In the genomic region with DNA sequence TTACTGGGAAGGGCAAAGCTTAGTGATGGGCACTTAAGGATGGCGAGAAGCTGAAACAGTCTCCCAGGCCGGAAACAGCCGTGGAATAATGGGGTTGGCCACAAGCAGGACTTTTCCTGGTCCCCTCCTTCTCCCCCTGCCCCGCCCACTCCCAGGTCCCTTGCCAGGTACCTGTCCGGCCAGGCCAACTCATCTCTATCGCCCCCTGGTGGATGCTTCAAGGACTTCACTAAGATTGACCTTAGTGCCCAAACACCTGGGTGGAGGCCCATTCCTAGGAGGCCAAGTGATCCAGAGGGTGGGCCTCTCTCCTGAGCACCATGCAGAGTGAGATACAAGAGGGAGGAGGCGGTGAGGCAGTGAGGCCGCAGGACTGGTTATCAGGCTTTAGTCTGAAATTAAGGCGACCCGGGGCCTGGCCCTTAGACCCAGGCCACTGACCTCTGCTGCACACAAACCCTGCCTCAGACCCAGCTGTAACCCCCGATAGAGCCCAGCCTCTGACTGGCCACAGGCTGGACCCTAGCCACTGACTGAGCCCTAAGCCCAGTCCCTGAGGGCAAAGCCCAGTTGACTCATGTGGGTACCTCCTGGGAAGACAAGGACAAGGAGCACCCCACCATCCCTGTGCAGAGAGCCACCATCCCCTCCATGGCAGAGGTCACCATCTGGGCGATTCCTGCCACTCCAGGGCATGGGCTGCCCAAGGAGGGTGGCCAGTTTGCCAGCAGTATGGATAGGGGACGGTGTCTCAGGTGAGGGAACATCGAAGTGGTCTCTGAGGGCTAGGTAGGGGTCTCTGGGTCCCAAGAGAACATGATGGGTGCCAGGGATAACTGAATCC, we compare ENCODE assay signal across 8 cellular contexts. TPM values are rescaled to one million over a fixed set of nuclear protein-coding genes. Genes with fewer than 3 reads are reported as not detected.
DNase-seq lines count a peak whose midpoint lies in the region; ATAC-seq, FAIRE-seq and TF ChIP-seq lines count a peak whose summit lies in the region.

No MANE protein-coding gene starts in this region.

- no peaks in the 10 kb centered on the region for H3K36me3 ChIP-seq in WERI-Rb-1
- no peaks in the 10 kb centered on the region for H3K36me3 ChIP-seq in bronchial epithelial cell (ENCODE audit: control insufficient read depth, insufficient read depth, low read length)
- H3K36me3 ChIP-seq in right lobe of liver = no peaks in the 10 kb centered on the region

- no peaks in the 10 kb centered on the region for H3K9me3 ChIP-seq in WERI-Rb-1 (ENCODE audit: severe bottlenecking)
- H3K9me3 ChIP-seq in right lobe of liver = no peaks in the 10 kb centered on the region

- H3K4me1 ChIP-seq in right lobe of liver = peaks cover 0 to 15% (median 7%) of the 10 kb centered on the region in 4 donors

- TF ChIP-seq POLR2A in right lobe of liver (IDR thresholded peaks at IDR 0.05) = no peak

- peak; percentile 73 for TF ChIP-seq CTCF in GM10266 (IDR thresholded peaks at IDR 0.05; ENCODE audit: control insufficient read depth, insufficient read depth, low read depth, missing control alignments)
- peak; percentile 80 for TF ChIP-seq CTCF in WERI-Rb-1 (IDR thresholded peaks at IDR 0.05; ENCODE audit: low read depth, low read length)
- peak; percentile 80 for TF ChIP-seq CTCF in bronchial epithelial cell (IDR thresholded peaks at IDR 0.05; ENCODE audit: insufficient read depth, low read length, severe bottlenecking)
- TF ChIP-seq CTCF in right lobe of liver (IDR thresholded peaks at IDR 0.05) = peak; percentile 65 to 80 (median 78)

- no peak overlapping the region for H3K4me3 ChIP-seq in WERI-Rb-1 (ENCODE audit: low read depth, low read length)
- H3K4me3 ChIP-seq in bronchial epithelial cell (ENCODE audit: low read depth, low read length) = no peak overlapping the region
- no peak overlapping the region for H3K4me3 ChIP-seq in right lobe of liver

- peak; percentile 77 for ATAC-seq in HG03354 (IDR thresholded peaks at IDR 0.05; ENCODE audit: poor library complexity, severe bottlenecking, unreplicated experiment)
- ATAC-seq in right lobe of liver = peak; percentile 34 to 62 (median 60)
- no peak for ATAC-seq in GM18519 (IDR thresholded peaks at IDR 0.05; ENCODE audit: low FRiP score, unreplicated experiment)

- no peak for FAIRE-seq in bronchial epithelial cell (lab: Jason Lieb, UNC)

- H3K27ac ChIP-seq in WERI-Rb-1 (no peak overlapping the region), right lobe of liver (no peak overlapping the region)

- intact Hi-C loops in right lobe of liver (cut with DNase I) = loop anchor here in 1 of 2 donors (10.0 kb wide), 1 partner anchor 315 kb away; no protein-coding TSS in a partner anchor

- H3K27me3 ChIP-seq in WERI-Rb-1 (ENCODE audit: insufficient read depth, low read depth, severe bottlenecking) (no peaks in the 10 kb centered on the region), bronchial epithelial cell (ENCODE audit: control insufficient read depth, insufficient read depth, low read length) (no peaks in the 10 kb centered on the region), right lobe of liver (no peaks in the 10 kb centered on the region)

- WGBS in right lobe of liver (ENCODE audit: insufficient coverage, low coverage, low lambda C conversion rate, missing lambda C conversion rate) = 53% methylated on average over 3 of the region's 14 CpGs

- DNase-seq in GM10266 (ENCODE audit: extremely low spot score) (peak; percentile 80), WERI-Rb-1 (peak; percentile 83), bronchial epithelial cell (ENCODE audit: low read depth) (peak; percentile 48), right lobe of liver (peak in 2 of 3 donors; percentile 49 to 73), putamen (ENCODE audit: low spot score) (no peak)
- peak; percentile 30 to 38 for DNase-seq in stimulated activated CD8-positive, alpha-beta memory T cell treated with anti-CD3 and anti-CD28 coated beads, Interleukin-2, amount 100 ng/mL, for 1 hour (ENCODE audit: low read depth in 2 of 2)

RNA-seq across cellular contexts. Expression of a gene that starts 37.6 kb away (rescaled TPM):
- 4.2 and 5.8 TPM in 2 replicates for total RNA-seq in bronchial epithelial cell
- total RNA-seq in right lobe of liver = 10 to 100 TPM in 5 of 6 experiments, 1 to 10 TPM in 1; 1.9 to 34.5 (median 18.2) TPM

RNA-seq across cellular contexts. Expression of a gene that starts 41.7 kb away (rescaled TPM):
- total RNA-seq in bronchial epithelial cell (44.7 and 55.0 TPM in 2 replicates), right lobe of liver (10 to 100 TPM; 11.3 to 23.6 (median 13.8) TPM)

RNA-seq across cellular contexts. Expression of a gene that starts 50.6 kb away (rescaled TPM):
- 22.1 and 25.0 TPM in 2 replicates for total RNA-seq in bronchial epithelial cell
- 10 to 100 TPM; 12.0 to 22.8 (median 16.5) TPM for total RNA-seq in right lobe of liver
